ENCODE assay signal across 26 cellular contexts in the genomic region with DNA sequence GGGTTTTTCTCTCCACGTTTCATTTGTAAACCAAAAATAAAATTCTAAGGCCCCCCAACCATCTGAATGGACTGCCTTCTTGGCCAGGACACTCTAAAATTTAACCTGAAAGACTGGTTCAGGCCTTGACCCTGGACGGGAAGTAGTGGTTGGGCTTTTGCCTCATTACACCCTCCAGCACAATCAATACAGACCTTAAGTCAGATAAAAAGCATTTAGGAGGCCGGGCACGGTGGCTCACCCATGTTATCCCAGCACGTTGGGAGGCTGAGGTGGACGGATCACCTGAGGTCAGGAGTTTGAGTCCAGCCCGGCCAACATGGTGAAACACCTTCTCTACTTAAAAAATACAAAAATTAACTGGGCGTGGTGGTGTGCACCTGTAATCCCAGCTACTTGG.
"Had no signal": no experiment of that assay in that cellular context is flagged by ENCODE, and none has a peak within 500 bp of the region (broad histone marks: within the 10 kb centered on the region; RNA-seq: fewer than 3 reads in every experiment).

No MANE protein-coding gene starts in this region.

- DNase-seq: activated effector memory CD4-positive, alpha-beta T cell treated with anti-CD3 and anti-CD28 coated beads, Interleukin-2, amount 50 U/mL, for 16 hours; activated effector memory CD4-positive, alpha-beta T cell treated with Interleukin-2 at 50 U/mL for 16 hours; activated gamma-delta T cell; activated gamma-delta T cell treated with Interleukin-2 at 50 U/mL for 16 hours; activated naive CD4-positive, alpha-beta T cell; activated naive CD4-positive, alpha-beta T cell treated with anti-CD3 and anti-CD28 coated beads for 36 hours; activated naive CD4-positive, alpha-beta T cell treated with anti-CD3 and anti-CD28 coated beads, Interleukin-2, amount 10 ng/mL, durations not matched to agents 7 days and 5 days; activated naive CD4-positive, alpha-beta T cell treated with anti-CD3 and anti-CD28 coated beads, Interleukin-2, amount 50 U/mL, for 16 hours; activated naive CD4-positive, alpha-beta T cell treated with Interleukin-2 at 50 U/mL for 16 hours; activated naive CD8-positive, alpha-beta T cell treated with anti-CD3 and anti-CD28 coated beads for 36 hours; activated naive CD8-positive, alpha-beta T cell treated with anti-CD3 and anti-CD28 coated beads, Interleukin-2, amount 10 ng/mL, durations not matched to agents 7 days and 5 days; activated naive CD8-positive, alpha-beta T cell treated with anti-CD3 and anti-CD28 coated beads, Interleukin-2, amount 50 U/mL, for 24 hours; activated T-cell treated with anti-CD3 and anti-CD28 coated beads, Interleukin-2, amount 50 U/mL, for 24 hours; activated T-cell treated with anti-CD3 and anti-CD28 coated beads, Interleukin-2, amount 50 U/mL, for 4 hours; activated T-cell treated with anti-CD3 and anti-CD28 coated beads, Interleukin-2, amount 50 U/mL, for 48 hours; activated T-cell treated with anti-CD3 and anti-CD28 coated beads, Interleukin-2, amount 50 U/mL, for 72 hours; adrenal gland; amniotic stem cell; amygdala; anterior cingulate cortex; aorta; body of pancreas; brain microvascular endothelial cell; caudate nucleus; central memory CD4-positive, alpha-beta T cell; cerebellar nuclear complex had no signal
